19 cellular contexts compared by ENCODE assay signal in the genomic region with DNA sequence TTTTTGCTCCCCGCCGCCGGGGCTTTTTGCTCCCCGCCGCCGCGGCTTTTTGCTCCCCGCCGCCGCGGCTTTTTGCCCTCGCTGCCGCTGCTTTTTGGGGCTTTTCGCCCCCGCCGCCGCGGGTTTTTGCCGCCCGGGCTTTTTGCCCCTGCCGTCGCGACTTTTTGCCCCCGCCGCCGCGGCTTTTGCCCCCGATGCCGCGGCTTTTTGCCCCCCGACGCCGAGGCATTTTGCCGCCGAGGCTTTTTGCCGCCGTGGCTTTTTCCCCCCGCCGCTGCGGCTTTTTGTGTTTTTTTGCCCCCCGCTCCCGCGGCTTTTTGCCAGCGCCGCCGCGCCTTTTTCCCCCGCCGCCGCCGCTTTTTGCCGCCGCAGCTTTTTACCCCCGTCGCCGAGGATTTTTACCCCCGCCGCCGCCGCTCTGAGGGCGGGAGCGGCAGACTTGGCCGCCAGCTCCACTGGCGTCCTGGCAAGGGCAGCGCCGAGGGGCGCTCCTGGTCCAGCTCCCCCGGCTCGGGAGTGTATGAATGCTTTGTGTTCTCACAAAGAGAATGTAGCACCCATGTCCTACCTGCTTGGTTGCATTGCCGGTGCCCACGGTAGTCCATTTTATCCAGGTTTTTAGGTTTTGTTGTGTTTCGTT.
DNase-seq lines count a peak whose midpoint lies in the region; ATAC-seq, FAIRE-seq and TF ChIP-seq lines count a peak whose summit lies in the region.
"Had no signal": no experiment of that assay in that cellular context is flagged by ENCODE, and none has a peak within 500 bp of the region (broad histone marks: within the 10 kb centered on the region; RNA-seq: fewer than 3 reads in every experiment).

No MANE protein-coding gene starts in this region.

- WGBS in K562 (ENCODE audit: insufficient coverage, low coverage, missing lambda C conversion rate), result 75% methylated on average over 10 of the region's 72 CpGs
- WGBS in testis, 2 donors, result 28 to 34% methylated on average over 61 to 72 of the region's 72 CpGs

- POLR2A ChIA-PET in K562 (lab: Yijun Ruan, JAX), result no interaction called here

- intact Hi-C loops in K562 (cut with micrococcal nuclease) (no loop called here), testis (cut with DNase I; ENCODE audit: low total_unique reads) (no loop called here), colonic mucosa (cut with DNase I) (no loop called here)

- no peak overlapping the region for H2AFZ ChIP-seq in K562 (ENCODE audit: low read depth, low read length)

- H3K36me3 ChIP-seq in K562 (ENCODE audit: control insufficient read depth, insufficient read depth, low read length), result no peaks in the 10 kb centered on the region
- no peaks in the 10 kb centered on the region for H3K36me3 ChIP-seq in testis (ENCODE audit: low read depth, missing control alignments)
- no peaks in the 10 kb centered on the region for H3K36me3 ChIP-seq in colonic mucosa
- H3K36me3 ChIP-seq: HAP-1 had no signal

- no peak overlapping the region for H3K4me2 ChIP-seq in K562 (ENCODE audit: insufficient read depth, low read length)

- no peak for DNase-seq in T-helper 2 cell treated with Interferon-gamma antibody and Interleukin-4, amounts not matched to agents 5 μg/mL and 100 μg/mL, for 36 hours (ENCODE audit: low spot score)
- DNase-seq in T-helper 2 cell (no peak), ELF-1 (ENCODE audit: low read depth, low spot score) (peak; percentile 15), K562 (ENCODE audit: extremely low read depth in 1 of 4, low spot score in 3 of 4) (no peak), testis (no peak), colonic mucosa (no peak), DMS153 (lab: John Stamatoyannopoulos, UW) (no peak), superior temporal gyrus (ENCODE audit: extremely low spot score) (no peak)
- DNase-seq: 8988T; AML-193; C1 segment of cervical spinal cord; Calu3; CD4-positive, alpha-beta T cell; DMS79 treated with DMSO at 0.1 percent for 48 hours; EL; GDM1 had no signal

- H3K4me3 ChIP-seq in K562 (no peak overlapping the region), testis (peak overlapping the region; percentile 50 to 69), colonic mucosa (no peak overlapping the region)
- H3K4me3 ChIP-seq: HAP-1 had no signal

- no peaks in the 10 kb centered on the region for H3K79me2 ChIP-seq in K562 (ENCODE audit: control insufficient read depth, insufficient read depth, low read length)

- CTCF ChIA-PET in K562 (lab: Yijun Ruan, JAX; ENCODE audit: low intra/inter-chr PET ratio), result no interaction called here

- TF ChIP-seq EP300 in K562 (IDR thresholded peaks at IDR 0.05; ENCODE audit: low read length), result no peak

- no peak for TF ChIP-seq POLR2A in K562 (conservative IDR thresholded peaks at IDR 0.05)
- TF ChIP-seq POLR2A in testis (IDR thresholded peaks at IDR 0.05), result no peak

- H3K27me3 ChIP-seq in K562 (ENCODE audit: control insufficient read depth in 2 of 2, insufficient read depth in 2 of 2, low read length in 2 of 2), result no peaks in the 10 kb centered on the region
- H3K27me3 ChIP-seq in testis, result no peaks in the 10 kb centered on the region
- H3K27me3 ChIP-seq in colonic mucosa, result no peaks in the 10 kb centered on the region

- H3K27me3 Mint-ChIP-seq in T-helper 2 cell treated with Interferon-gamma antibody and Interleukin-4, amounts not matched to agents 5 μg/mL and 100 μg/mL, for 36 hours (ENCODE audit: low read depth), result peaks cover 3% of the 10 kb centered on the region

- H3K4me1 Mint-ChIP-seq in T-helper 2 cell treated with Interferon-gamma antibody and Interleukin-4, amounts not matched to agents 5 μg/mL and 100 μg/mL, for 36 hours (ENCODE audit: low read depth), result no peaks in the 10 kb centered on the region

- peaks cover 36% of the 10 kb centered on the region for H3K9me3 Mint-ChIP-seq in T-helper 2 cell treated with Interferon-gamma antibody and Interleukin-4, amounts not matched to agents 5 μg/mL and 100 μg/mL, for 36 hours

- no TSS peak for BruUV-seq in K562 (replicated peaks; lab: Mats Ljungman, UMichigan)

- no peaks in the 10 kb centered on the region for H3K9me1 ChIP-seq in K562 (ENCODE audit: control insufficient read depth, insufficient read depth, low read length)

- no peak for FAIRE-seq in K562 (lab: Jason Lieb, UNC)
- FAIRE-seq: GM19239, H1 had no signal

- H3K36me3 Mint-ChIP-seq in T-helper 2 cell treated with Interferon-gamma antibody and Interleukin-4, amounts not matched to agents 5 μg/mL and 100 μg/mL, for 36 hours (ENCODE audit: low read depth), result peaks cover 3% of the 10 kb centered on the region

- H3K4me3 Mint-ChIP-seq in T-helper 2 cell treated with Interferon-gamma antibody and Interleukin-4, amounts not matched to agents 5 μg/mL and 100 μg/mL, for 36 hours, result no peak overlapping the region

- H3K4me1 ChIP-seq in K562 (replicated peaks in 1 of 2; ENCODE audit: control insufficient read depth in 2 of 2, insufficient read depth in 2 of 2, low read length in 2 of 2) (no peaks in the 10 kb centered on the region), testis (no peaks in the 10 kb centered on the region), colonic mucosa (no peaks in the 10 kb centered on the region)
- H3K4me1 ChIP-seq: HAP-1 had no signal

- no peak for TF ChIP-seq CTCF in K562 (IDR thresholded peaks at IDR 0.05 in 2 of 3, conservative IDR thresholded peaks at IDR 0.05 in 1 of 3; ENCODE audit: insufficient read depth in 2 of 3, low read depth in 1 of 3, low read length in 3 of 3)
- TF ChIP-seq CTCF in testis (IDR thresholded peaks at IDR 0.05), result no peak
- TF ChIP-seq CTCF in colonic mucosa (IDR thresholded peaks at IDR 0.05), result no peak

- TF ChIP-seq RAD21 in K562 (CRISPR knock-in tag; conservative IDR thresholded peaks at IDR 0.05 in 1 of 2, IDR thresholded peaks at IDR 0.05 in 1 of 2), result no peak

- in situ Hi-C loops in K562 (cut with MboI), result no loop called here

- H3K9ac ChIP-seq in K562 (ENCODE audit: insufficient read depth in 1 of 2, low read depth in 2 of 2, low read length in 2 of 2) (no peak overlapping the region), colonic mucosa (ENCODE audit: low read depth in 2 of 2, low read length in 2 of 2) (no peak overlapping the region)

- peak overlapping the region; percentile 52 for H3K27ac Mint-ChIP-seq in T-helper 2 cell treated with Interferon-gamma antibody and Interleukin-4, amounts not matched to agents 5 μg/mL and 100 μg/mL, for 36 hours
- H3K27ac Mint-ChIP-seq: CD4-positive, alpha-beta T cell had no signal

- no peak for ATAC-seq in K562

- H3K27ac ChIP-seq in K562 (ENCODE audit: extremely low read depth, low read depth, low read length) (no peak overlapping the region), testis (peak overlapping the region; percentile 82 to 83), colonic mucosa (no peak overlapping the region)

- no peaks in the 10 kb centered on the region for H4K20me1 ChIP-seq in K562 (replicated peaks; ENCODE audit: control insufficient read depth, insufficient read depth, low read length)

- H3K9me3 ChIP-seq in K562 (replicated peaks; ENCODE audit: control insufficient read depth, insufficient read depth, low read depth, low read length), result no peaks in the 10 kb centered on the region
- H3K9me3 ChIP-seq in testis, result no peaks in the 10 kb centered on the region
- H3K9me3 ChIP-seq in colonic mucosa, result no peaks in the 10 kb centered on the region
- H3K9me3 ChIP-seq: HAP-1 had no signal

TF ChIP-seq in K562, 482 proteins besides CTCF, POLR2A, EP300 and RAD21:
- TF ChIP-seq NFATC3 (IDR thresholded peaks at IDR 0.05), result no peak
- TF ChIP-seq, protein P1, sequence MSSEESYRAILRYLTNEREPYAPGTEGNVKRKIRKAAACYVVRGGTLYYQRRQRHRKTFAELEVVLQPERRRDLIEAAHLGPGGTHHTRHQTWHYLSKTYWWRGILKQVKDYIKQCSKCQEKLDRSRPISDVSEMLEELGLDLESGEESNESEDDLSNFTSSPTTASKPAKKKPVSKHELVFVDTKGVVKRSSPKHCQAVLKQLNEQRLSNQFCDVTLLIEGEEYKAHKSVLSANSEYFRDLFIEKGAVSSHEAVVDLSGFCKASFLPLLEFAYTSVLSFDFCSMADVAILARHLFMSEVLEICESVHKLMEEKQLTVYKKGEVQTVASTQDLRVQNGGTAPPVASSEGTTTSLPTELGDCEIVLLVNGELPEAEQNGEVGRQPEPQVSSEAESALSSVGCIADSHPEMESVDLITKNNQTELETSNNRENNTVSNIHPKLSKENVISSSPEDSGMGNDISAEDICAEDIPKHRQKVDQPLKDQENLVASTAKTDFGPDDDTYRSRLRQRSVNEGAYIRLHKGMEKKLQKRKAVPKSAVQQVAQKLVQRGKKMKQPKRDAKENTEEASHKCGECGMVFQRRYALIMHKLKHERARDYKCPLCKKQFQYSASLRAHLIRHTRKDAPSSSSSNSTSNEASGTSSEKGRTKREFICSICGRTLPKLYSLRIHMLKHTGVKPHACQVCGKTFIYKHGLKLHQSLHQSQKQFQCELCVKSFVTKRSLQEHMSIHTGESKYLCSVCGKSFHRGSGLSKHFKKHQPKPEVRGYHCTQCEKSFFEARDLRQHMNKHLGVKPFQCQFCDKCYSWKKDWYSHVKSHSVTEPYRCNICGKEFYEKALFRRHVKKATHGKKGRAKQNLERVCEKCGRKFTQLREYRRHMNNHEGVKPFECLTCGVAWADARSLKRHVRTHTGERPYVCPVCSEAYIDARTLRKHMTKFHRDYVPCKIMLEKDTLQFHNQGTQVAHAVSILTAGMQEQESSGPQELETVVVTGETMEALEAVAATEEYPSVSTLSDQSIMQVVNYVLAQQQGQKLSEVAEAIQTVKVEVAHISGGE (CRISPR knock-in tag; IDR thresholded peaks at IDR 0.05), result no peak
- TF ChIP-seq PCBP1 (IDR thresholded peaks at IDR 0.05; ENCODE audit: low read depth, low read length, poor library complexity, severe bottlenecking), result peak; percentile 13
- TF ChIP-seq CBX1 (IDR thresholded peaks at IDR 0.05; ENCODE audit: low read depth), result no peak
- no peak for TF ChIP-seq SP2 (IDR thresholded peaks at IDR 0.05; ENCODE audit: extremely low read depth, low read depth, low read length, poor library complexity, severe bottlenecking)
TF ChIP-seq in K562: peak in this region for 1.

Comparison
In these comparisons a context has a peak if more than half of its experiments do, and no peak if none do; other contexts are left out.
1. H3K27ac ChIP-seq: peak in testis (2 of 2); none in K562 (single experiment) and colonic mucosa (single experiment).
2. H3K4me3 ChIP-seq: peak in testis (2 of 2); none in K562 (single experiment) and colonic mucosa (single experiment).